23 cellular contexts compared by ENCODE assay signal in the genomic region with DNA sequence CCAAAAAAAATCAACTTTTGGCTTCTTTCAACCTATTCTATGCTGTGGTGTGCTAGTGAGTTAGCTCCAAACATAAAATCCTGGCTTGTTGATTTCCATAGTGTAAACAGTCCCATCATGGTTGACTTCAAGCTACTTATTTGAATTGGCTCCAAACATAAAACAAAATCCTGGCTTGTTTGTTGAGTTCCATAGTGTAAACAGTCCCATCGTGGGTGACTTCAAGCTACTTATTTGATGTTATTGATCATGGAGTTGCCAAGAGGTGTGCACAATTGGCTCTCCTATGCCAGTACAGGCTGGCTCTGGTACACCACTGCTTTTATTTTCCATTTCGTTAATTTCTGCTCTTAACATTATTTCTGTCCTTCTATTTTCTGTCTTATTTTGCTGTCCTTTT. TPM values are rescaled to one million over a fixed set of nuclear protein-coding genes. Genes with fewer than 3 reads are reported as not detected.
DNase-seq lines count a peak whose midpoint lies in the region; ATAC-seq and TF ChIP-seq lines count a peak whose summit lies in the region.
"Had no signal": no experiment of that assay in that cellular context is flagged by ENCODE, and none has a peak within 500 bp of the region (broad histone marks: within the 10 kb centered on the region; RNA-seq: fewer than 3 reads in every experiment).

No MANE protein-coding gene starts in this region.

- peak overlapping the region; percentile 98 for H3K4me3 ChIP-seq in Loucy (ENCODE audit: low read length, poor library complexity, severe bottlenecking)
- H3K4me3 ChIP-seq: thyroid gland had no signal

- H3K36me3 Mint-ChIP-seq in natural killer cell treated with Interleukin-12 subunit alpha and Interleukin-12 subunit beta and Interleukin-15 and Interleukin-18, amount 100 ng/mL, for 72 hours, result peaks cover 14% of the 10 kb centered on the region
- peaks cover 6% of the 10 kb centered on the region for H3K36me3 Mint-ChIP-seq in natural killer cell
- H3K36me3 Mint-ChIP-seq in brain, result peaks cover 19% of the 10 kb centered on the region

- no peak for TF ChIP-seq CTCF in natural killer cell (IDR thresholded peaks at IDR 0.05)
- TF ChIP-seq CTCF in Loucy (conservative IDR thresholded peaks at IDR 0.05; ENCODE audit: low read length), result no peak
- TF ChIP-seq CTCF in brain (conservative IDR thresholded peaks at IDR 0.05), result no peak

- H3K4me1 ChIP-seq in Loucy (ENCODE audit: insufficient read depth, low read length, poor library complexity, severe bottlenecking), result peaks cover 33% of the 10 kb centered on the region

- no peaks in the 10 kb centered on the region for H3K27me3 ChIP-seq in Loucy (ENCODE audit: insufficient read depth, low read length, poor library complexity, severe bottlenecking)
- H3K27me3 ChIP-seq: spleen, thyroid gland had no signal

- no peaks in the 10 kb centered on the region for H4K20me1 ChIP-seq in Loucy (ENCODE audit: insufficient read depth, low read length, poor library complexity, severe bottlenecking)

- peaks cover 41% of the 10 kb centered on the region for H3K79me2 ChIP-seq in Loucy (ENCODE audit: insufficient read depth, low read length)

- intact Hi-C loops in natural killer cell (cut with micrococcal nuclease), result loop anchor here (10.0 kb wide), 1 partner anchor 1133 kb away; a partner anchor contains a TSS

- H3K27ac Mint-ChIP-seq in natural killer cell treated with Interleukin-12 subunit alpha and Interleukin-12 subunit beta and Interleukin-15 and Interleukin-18, amount 100 ng/mL, for 72 hours, result no peak overlapping the region
- H3K27ac Mint-ChIP-seq in natural killer cell (no peak overlapping the region), brain (no peak overlapping the region)
- H3K27ac Mint-ChIP-seq: activated T-helper 1 cell treated with anti-CD3 and anti-CD28 coated beads, Interleukin-12 subunit alpha, Interleukin-12 subunit beta, Interleukin-2, Interleukin-4 antibody, amounts not matched to agents 30 ng/mL and 10 ng/mL and 1 ng/mL, durations not matched to agents 14 hours and 24 hours and 36 hours; stimulated activated naive CD8-positive, alpha-beta T cell treated with anti-CD3 and anti-CD28 coated beads, Interleukin-15, Interleukin-2, amounts not matched to agents 100 ng/mL and 50 ng/mL, for 24 hours had no signal

- H3K9me3 Mint-ChIP-seq in natural killer cell treated with Interleukin-12 subunit alpha and Interleukin-12 subunit beta and Interleukin-15 and Interleukin-18, amount 100 ng/mL, for 72 hours, result no peaks in the 10 kb centered on the region
- H3K9me3 Mint-ChIP-seq in natural killer cell (no peaks in the 10 kb centered on the region), brain (no peaks in the 10 kb centered on the region)
- H3K9me3 Mint-ChIP-seq: activated naive CD4-positive, alpha-beta T cell treated with anti-CD3 and anti-CD28 coated beads, Interleukin-2, amount 50 U/mL, for 72 hours; activated T-helper 1 cell treated with anti-CD3 and anti-CD28 coated beads, Interleukin-12 subunit alpha, Interleukin-12 subunit beta, Interleukin-2, Interleukin-4 antibody, amounts not matched to agents 30 ng/mL and 10 ng/mL and 1 ng/mL, durations not matched to agents 14 hours and 24 hours and 36 hours; naive B cell; stimulated activated naive CD8-positive, alpha-beta T cell treated with anti-CD3 and anti-CD28 coated beads, Interleukin-15, Interleukin-2, amounts not matched to agents 100 ng/mL and 50 ng/mL, for 24 hours had no signal

- no peaks in the 10 kb centered on the region for H3K9me2 ChIP-seq in Loucy (replicated peaks; ENCODE audit: low read depth, low read length)

- 0 out of 2 replicates have a peak, but pooled peaks cover 6% of the 10 kb centered on the region for H3F3A ChIP-seq in Loucy (ENCODE audit: low read depth)

- no peak for DNase-seq in natural killer cell treated with Interleukin-12 subunit alpha and Interleukin-12 subunit beta and Interleukin-15 and Interleukin-18, amount 100 ng/mL, for 72 hours (ENCODE audit: low spot score)
- DNase-seq in natural killer cell (no peak), 8988T (no peak), foreskin melanocyte (no peak), putamen (ENCODE audit: low spot score) (no peak)
- DNase-seq: activated CD4-positive, CD25-positive, alpha-beta regulatory T cell; activated CD8-positive, alpha-beta memory T cell treated with anti-CD3 and anti-CD28 coated beads for 24 hours; DMS79; mesendoderm; naive B cell; NCI-H1048; NCI-H446; spleen; T1000; thyroid gland had no signal

- no peaks in the 10 kb centered on the region for H3K36me3 ChIP-seq in Loucy (ENCODE audit: insufficient read depth, low read length)

- peaks cover 29 to 44% of the 10 kb centered on the region in 2 donors for H3K4me1 Mint-ChIP-seq in natural killer cell treated with Interleukin-12 subunit alpha and Interleukin-12 subunit beta and Interleukin-15 and Interleukin-18, amount 100 ng/mL, for 72 hours (ENCODE audit: low read depth in 2 of 2)
- H3K4me1 Mint-ChIP-seq in natural killer cell (peaks cover 31 to 34% of the 10 kb centered on the region in 2 donors), brain (peaks cover 45% of the 10 kb centered on the region)

- no peak overlapping the region for H3K9ac ChIP-seq in Loucy (ENCODE audit: low read depth, low read length, poor library complexity, severe bottlenecking)
- H3K9ac ChIP-seq: KMS-11 had no signal

- peak overlapping the region; percentile 90 for H3K4me3 Mint-ChIP-seq in natural killer cell treated with Interleukin-12 subunit alpha and Interleukin-12 subunit beta and Interleukin-15 and Interleukin-18, amount 100 ng/mL, for 72 hours
- H3K4me3 Mint-ChIP-seq in natural killer cell, result no peak overlapping the region
- H3K4me3 Mint-ChIP-seq in brain, result peak overlapping the region in 4 of 5 experiments; percentile 95 to 100 (median 98)

- no peak for ATAC-seq in natural killer cell treated with Interleukin-12 subunit alpha and Interleukin-12 subunit beta and Interleukin-15 and Interleukin-18, amount 100 ng/mL, for 72 hours
- ATAC-seq in natural killer cell, result no peak
- no peak for ATAC-seq in GM19463 (IDR thresholded peaks at IDR 0.05; ENCODE audit: unreplicated experiment)
- ATAC-seq: activated naive CD4-positive, alpha-beta T cell treated with anti-CD3 and anti-CD28 coated beads, Interleukin-2, amount 50 U/mL, for 72 hours; SK-N-SH treated with all-trans-retinoic acid at 6 μM for 48 hours had no signal

- H3K9me3 ChIP-seq in Loucy (ENCODE audit: insufficient read depth, low read depth, low read length), result no peaks in the 10 kb centered on the region
- H3K9me3 ChIP-seq: spleen, thyroid gland had no signal

- peak overlapping the region; percentile 87 for H3K4me2 ChIP-seq in Loucy (ENCODE audit: low read depth, low read length, poor library complexity, severe bottlenecking)

- H3K27me3 Mint-ChIP-seq in natural killer cell treated with Interleukin-12 subunit alpha and Interleukin-12 subunit beta and Interleukin-15 and Interleukin-18, amount 100 ng/mL, for 72 hours, result peaks cover 6 to 13% of the 10 kb centered on the region in 2 donors
- H3K27me3 Mint-ChIP-seq in natural killer cell (ENCODE audit: low read depth in 2 of 2) (no peaks in the 10 kb centered on the region), brain (peaks cover 20% of the 10 kb centered on the region)
- H3K27me3 Mint-ChIP-seq: stimulated activated naive CD8-positive, alpha-beta T cell treated with anti-CD3 and anti-CD28 coated beads, Interleukin-15, Interleukin-2, amounts not matched to agents 100 ng/mL and 50 ng/mL, for 24 hours had no signal

- H2AFZ ChIP-seq in Loucy (ENCODE audit: low read length), result no peak overlapping the region

RNA-seq across cellular contexts. Expression of a gene that starts 1.8 kb away (rescaled TPM):
- 10 to 100 TPM; 27.2 to 32.6 TPM for total RNA-seq in natural killer cell treated with Interleukin-12 subunit alpha and Interleukin-12 subunit beta and Interleukin-15 and Interleukin-18, amount 100 ng/mL, for 72 hours
- 10 to 100 TPM in 2 of 3 donors, 1 to 10 TPM in 1; 8.9 to 11.8 (median 11.6) TPM for total RNA-seq in natural killer cell
- polyA plus RNA-seq in brain (ENCODE audit: insufficient read depth, low read depth, low replicate concordance), result 29.4 TPM
